In the genomic region with DNA sequence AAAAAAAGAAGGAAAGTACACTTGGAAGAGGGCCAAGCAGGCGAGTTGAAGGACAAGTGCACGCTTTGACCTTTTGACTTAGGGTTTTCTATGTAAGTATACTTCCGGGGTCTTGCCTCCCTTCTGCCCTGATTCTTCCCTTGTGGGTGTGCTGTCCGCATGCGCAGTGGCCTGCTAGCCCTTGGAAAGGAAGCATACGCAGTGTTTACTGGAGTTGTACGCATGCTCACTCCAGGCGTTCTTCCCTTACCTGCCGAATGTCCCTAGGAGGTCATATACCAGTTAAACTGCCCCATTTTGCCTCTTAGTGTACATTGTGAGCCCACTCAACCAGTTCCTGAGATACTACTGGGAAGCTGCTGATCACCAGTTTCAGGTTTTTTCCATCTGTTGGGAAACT, we compare ENCODE assay signal across 19 cellular contexts. TPM values are rescaled to one million over a fixed set of nuclear protein-coding genes. Genes with fewer than 3 reads are reported as not detected.
DNase-seq lines count a peak whose midpoint lies in the region; ATAC-seq, FAIRE-seq and TF ChIP-seq lines count a peak whose summit lies in the region.
"Had no signal": no experiment of that assay in that cellular context is flagged by ENCODE, and none has a peak within 500 bp of the region (broad histone marks: within the 10 kb centered on the region; RNA-seq: fewer than 3 reads in every experiment).

No MANE protein-coding gene starts in this region.

- no peak for TF ChIP-seq CTCF in IMR-90 (conservative IDR thresholded peaks at IDR 0.05; ENCODE audit: low read depth, low read length)
- no peak for TF ChIP-seq CTCF in H1 (IDR thresholded peaks at IDR 0.05; ENCODE audit: control extremely low read depth in 1 of 3, insufficient read depth in 1 of 3, low read depth in 1 of 3, low read length in 3 of 3)
- TF ChIP-seq CTCF in testis (IDR thresholded peaks at IDR 0.05), result no peak
- TF ChIP-seq CTCF in tibial nerve (IDR thresholded peaks at IDR 0.05), result no peak
- TF ChIP-seq CTCF in osteoblast (IDR thresholded peaks at IDR 0.05; ENCODE audit: extremely low read depth, low read depth, low read length), result no peak

- no peak overlapping the region for H3K4me2 ChIP-seq in IMR-90 (ENCODE audit: low read depth, low read length)
- H3K4me2 ChIP-seq in H1 (ENCODE audit: insufficient read depth in 1 of 2, low read depth in 2 of 2, low read length in 2 of 2), result no peak overlapping the region
- H3K4me2 ChIP-seq in osteoblast (ENCODE audit: insufficient read depth, low read length), result no peak overlapping the region

- no peak overlapping the region for H2AK9ac ChIP-seq in IMR-90 (replicated peaks; ENCODE audit: low read depth, low read length, poor library complexity)

- H3K18ac ChIP-seq in IMR-90 (ENCODE audit: low read depth, low read length), result no peak overlapping the region
- H3K18ac ChIP-seq in H1 (ENCODE audit: extremely low read depth, low read length), result no peak overlapping the region

- no peak overlapping the region for H3K4me3 ChIP-seq in IMR-90 (ENCODE audit: insufficient read depth, low read depth, low read length)
- H3K4me3 ChIP-seq in H1 (ENCODE audit: extremely low read depth in 1 of 4, insufficient read depth in 2 of 4, low read depth in 3 of 4, low read length in 4 of 4), result no peak overlapping the region
- peak overlapping the region; percentile 10 to 40 for H3K4me3 ChIP-seq in testis
- no peak overlapping the region for H3K4me3 ChIP-seq in tibial nerve
- no peak overlapping the region for H3K4me3 ChIP-seq in osteoblast (ENCODE audit: insufficient read depth, low read length)
- H3K4me3 ChIP-seq: GM23248, HAP-1 had no signal

- H3K4ac ChIP-seq in IMR-90 (ENCODE audit: low read depth, low read length) (no peak overlapping the region), H1 (replicated peaks; ENCODE audit: insufficient read length, low read depth, low read length) (no peak overlapping the region)

- no peak overlapping the region for H3K27ac ChIP-seq in IMR-90 (ENCODE audit: insufficient read depth, low read length)
- no peak overlapping the region for H3K27ac ChIP-seq in H1 (ENCODE audit: low read depth, low read length)
- no peak overlapping the region for H3K27ac ChIP-seq in testis
- H3K27ac ChIP-seq in tibial nerve, result no peak overlapping the region
- no peak overlapping the region for H3K27ac ChIP-seq in osteoblast (ENCODE audit: low read depth, low read length)
- H3K27ac ChIP-seq: GM23248 had no signal

- FAIRE-seq in H1 (lab: Jason Lieb, UNC), result no peak
- FAIRE-seq: GM12891, GM19239, H54 had no signal

- no peak overlapping the region for H2BK5ac ChIP-seq in IMR-90 (ENCODE audit: low read depth, low read length, poor library complexity, severe bottlenecking)
- no peak overlapping the region for H2BK5ac ChIP-seq in H1 (ENCODE audit: low read depth, low read length)

- no peak for TF ChIP-seq RAD21 in IMR-90 (IDR thresholded peaks at IDR 0.05; ENCODE audit: low read length)
- TF ChIP-seq RAD21 in H1 (IDR thresholded peaks at IDR 0.05 in 1 of 2, conservative IDR thresholded peaks at IDR 0.05 in 1 of 2; ENCODE audit: low read depth in 2 of 2, low read length in 2 of 2), result no peak

- no peak for TF ChIP-seq POLR2A in IMR-90 (IDR thresholded peaks at IDR 0.05; ENCODE audit: low read depth, low read length)
- TF ChIP-seq POLR2A in H1 (IDR thresholded peaks at IDR 0.05; ENCODE audit: control extremely low read depth in 1 of 2, low read depth in 2 of 2, low read length in 2 of 2), result no peak
- no peak for TF ChIP-seq POLR2A in testis (IDR thresholded peaks at IDR 0.05)
- no peak for TF ChIP-seq POLR2A in tibial nerve (IDR thresholded peaks at IDR 0.05)

- BruUV-seq in IMR-90 (replicated peaks; lab: Mats Ljungman, UMichigan), result no TSS peak

- H2BK20ac ChIP-seq in IMR-90 (ENCODE audit: low read depth, low read length) (no peak overlapping the region), H1 (ENCODE audit: low read length) (no peak overlapping the region)

- H3K23ac ChIP-seq in IMR-90 (ENCODE audit: low read depth, low read length) (no peak overlapping the region), H1 (ENCODE audit: insufficient read length) (no peak overlapping the region)

- in situ Hi-C loops in IMR-90 (cut with MboI; ENCODE audit: low sequenced_read_pairs), result no loop called here

- dilution Hi-C loops in IMR-90 (cut with HindIII; ENCODE audit: low sequenced_read_pairs, unreplicated experiment), result no loop called here

- no peak overlapping the region for H4K5ac ChIP-seq in IMR-90 (ENCODE audit: low read depth, low read length)
- H4K5ac ChIP-seq in H1 (ENCODE audit: insufficient read length, low read depth, low read length), result no peak overlapping the region

- H4K20me1 ChIP-seq in IMR-90 (ENCODE audit: insufficient read depth, low read length), result no peaks in the 10 kb centered on the region
- no peaks in the 10 kb centered on the region for H4K20me1 ChIP-seq in H1 (replicated peaks in 1 of 2; ENCODE audit: control insufficient read depth in 1 of 2, insufficient read depth in 2 of 2, low read length in 2 of 2)
- no peaks in the 10 kb centered on the region for H4K20me1 ChIP-seq in osteoblast (ENCODE audit: insufficient read depth, low read length)

- no peak overlapping the region for H2BK15ac ChIP-seq in IMR-90 (ENCODE audit: low read depth, low read length)
- H2BK15ac ChIP-seq in H1 (ENCODE audit: low read length), result no peak overlapping the region

- POLR2A ChIA-PET in IMR-90 (lab: Charles Lee; ENCODE audit: unreplicated experiment), result no interaction called here
- POLR2A ChIA-PET in H1 (lab: Charles Lee; ENCODE audit: partially characterized antibody), result no interaction called here

- H2AFZ ChIP-seq in IMR-90 (replicated peaks; ENCODE audit: low read length, poor library complexity) (peak overlapping the region; percentile 70), H1 (ENCODE audit: low read length) (peak overlapping the region; percentile 81; the same call in 1 of the 2 replicates), osteoblast (ENCODE audit: low read length) (no peak overlapping the region)

- H3K14ac ChIP-seq in IMR-90 (replicated peaks; ENCODE audit: low read depth, low read length) (no peak overlapping the region), H1 (ENCODE audit: insufficient read length) (no peak overlapping the region)

- intact Hi-C loops in IMR-90 (cut with micrococcal nuclease) (no loop called here), testis (cut with DNase I; ENCODE audit: low total_unique reads) (no loop called here)

- H2AK5ac ChIP-seq in IMR-90 (ENCODE audit: low read depth, low read length), result peak overlapping the region; percentile 15; the same call in 1 of the 2 replicates
- H2AK5ac ChIP-seq in H1 (ENCODE audit: low read depth, low read length), result no peak overlapping the region

- H3K56ac ChIP-seq in IMR-90 (ENCODE audit: extremely low read depth, insufficient read depth, low read length), result no peak overlapping the region
- no peak overlapping the region for H3K56ac ChIP-seq in H1 (replicated peaks; ENCODE audit: insufficient read length, low read depth, low read length)

- H3K4me1 ChIP-seq in IMR-90 (ENCODE audit: control insufficient read depth, insufficient read depth, low read length), result peaks cover 4% of the 10 kb centered on the region
- no peaks in the 10 kb centered on the region for H3K4me1 ChIP-seq in H1 (replicated peaks in 1 of 4; ENCODE audit: control insufficient read depth in 3 of 4, insufficient read depth in 4 of 4, low read length in 3 of 4)
- H3K4me1 ChIP-seq in testis, result peaks cover 5% of the 10 kb centered on the region
- peaks cover 0 to 12% (median 0%) of the 10 kb centered on the region in 4 donors for H3K4me1 ChIP-seq in tibial nerve
- peaks cover 6% of the 10 kb centered on the region for H3K4me1 ChIP-seq in osteoblast (ENCODE audit: insufficient read depth, low read length)
- H3K4me1 ChIP-seq: HAP-1 had no signal

- ATAC-seq in IMR-90 (ENCODE audit: low read depth), result no peak

- H2BK12ac ChIP-seq in H1 (ENCODE audit: low read depth, low read length), result no peak overlapping the region

- no peak overlapping the region for H4K8ac ChIP-seq in IMR-90 (ENCODE audit: low read depth in 2 of 2, low read length in 2 of 2)
- H4K8ac ChIP-seq in H1 (ENCODE audit: extremely low read depth, insufficient read depth, low read length), result no peak overlapping the region

- no peaks in the 10 kb centered on the region for H3K79me1 ChIP-seq in IMR-90 (ENCODE audit: low read depth in 1 of 2, low read length in 2 of 2)
- H3K79me1 ChIP-seq in H1 (ENCODE audit: low read depth, low read length), result no peaks in the 10 kb centered on the region

- H3K27me3 ChIP-seq in IMR-90 (ENCODE audit: control insufficient read depth, insufficient read depth, low read length) (0 out of 2 replicates have a peak, but pooled peaks cover 2% of the 10 kb centered on the region), H1 (replicated peaks in 1 of 4; ENCODE audit: control insufficient read depth in 3 of 4, extremely low read depth in 1 of 4, insufficient read depth in 3 of 4, low read length in 3 of 4) (no peaks in the 10 kb centered on the region), testis (no peaks in the 10 kb centered on the region), tibial nerve (no peaks in the 10 kb centered on the region), osteoblast (ENCODE audit: insufficient read depth, low read length) (no peaks in the 10 kb centered on the region)

- 93% methylated on average over 3 of the region's 9 CpGs; no CpG with 5 or more reads in 1 of the 2 experiments for WGBS in IMR-90 (ENCODE audit: extremely low coverage in 2 of 2, insufficient read length in 1 of 2), 2 experiments
- WGBS in H1 (ENCODE audit: extremely low coverage in 1 of 2, insufficient coverage in 1 of 2, insufficient read length in 1 of 2, insufficient replicate concordance in 2 of 2, low coverage in 1 of 2, low lambda C conversion rate in 2 of 2, missing lambda C conversion rate in 1 of 2), 2 experiments, result 100% methylated on average over 6 of the region's 9 CpGs; no CpG with 5 or more reads in 1 of the 2 experiments
- 59 to 68% methylated on average over 9 of the region's 9 CpGs for WGBS in testis, 2 donors
- 74 to 79% methylated on average over 9 of the region's 9 CpGs for WGBS in tibial nerve, 2 donors

- CTCF ChIA-PET in IMR-90 (lab: Yijun Ruan, JAX) (interaction anchor here (1.1 kb wide), 1 partner anchor 17 kb away, joined by 3 read pairs; no protein-coding TSS in a partner anchor), H1 (lab: Charles Lee; ENCODE audit: partially characterized antibody) (interaction anchor here (1.4 kb wide), 1 partner anchor 29 kb away, joined by 5 read pairs; no protein-coding TSS in a partner anchor)

- no peak overlapping the region for H3K9ac ChIP-seq in IMR-90 (ENCODE audit: low read depth, low read length)
- no peak overlapping the region for H3K9ac ChIP-seq in H1 (replicated peaks in 1 of 4; ENCODE audit: extremely low read depth in 1 of 4, low read depth in 3 of 4, low read length in 3 of 4)
- H3K9ac ChIP-seq: GM23248 had no signal

- no peak for TF ChIP-seq EP300 in H1 (IDR thresholded peaks at IDR 0.05; ENCODE audit: borderline replicate concordance in 1 of 2, low read depth in 2 of 2, low read length in 2 of 2)
- no peak for TF ChIP-seq EP300 in tibial nerve (IDR thresholded peaks at IDR 0.05)

- H2BK120ac ChIP-seq in IMR-90 (ENCODE audit: low read depth, low read length) (no peak overlapping the region), H1 (replicated peaks; ENCODE audit: low read depth, low read length) (no peak overlapping the region)

- DNase-seq in IMR-90 (no peak), H1 (ENCODE audit: low read depth in 1 of 2, low spot score in 2 of 2) (no peak), testis (peak; percentile 77), SKM-1 (lab: John Stamatoyannopoulos, UW; ENCODE audit: unreplicated experiment) (no peak), tibial nerve (ENCODE audit: low spot score in 2 of 2) (no peak), osteoblast (ENCODE audit: insufficient read length, low spot score, missing footprints) (no peak)
- DNase-seq: C1 segment of cervical spinal cord; Calu3; CD4-positive, alpha-beta memory T cell; COR-L47; DMS53; DMS79 treated with DMSO at 0.1 percent for 48 hours; GF-D8; GM23248; HFFc6 had no signal

- no peaks in the 10 kb centered on the region for H3K23me2 ChIP-seq in H1 (ENCODE audit: low read depth, low read length)

- H3K9me3 ChIP-seq in IMR-90 (ENCODE audit: control insufficient read depth, insufficient read depth, low read length), result no peaks in the 10 kb centered on the region
- no peaks in the 10 kb centered on the region for H3K9me3 ChIP-seq in H1 (ENCODE audit: insufficient read depth in 2 of 2, low read depth in 1 of 2, low read length in 1 of 2)
- H3K9me3 ChIP-seq in testis, result no peaks in the 10 kb centered on the region
- H3K9me3 ChIP-seq in tibial nerve, result no peaks in the 10 kb centered on the region
- H3K9me3 ChIP-seq in osteoblast (ENCODE audit: low read depth, low read length), result no peaks in the 10 kb centered on the region
- H3K9me3 ChIP-seq: HAP-1 had no signal

- H3K36me3 ChIP-seq in IMR-90 (ENCODE audit: control insufficient read depth, insufficient read depth, low read length), result no peaks in the 10 kb centered on the region
- no peaks in the 10 kb centered on the region for H3K36me3 ChIP-seq in H1 (ENCODE audit: control insufficient read depth in 2 of 4, insufficient read depth in 4 of 4, low read length in 3 of 4)
- no peaks in the 10 kb centered on the region for H3K36me3 ChIP-seq in testis (ENCODE audit: low read depth, missing control alignments)
- no peaks in the 10 kb centered on the region for H3K36me3 ChIP-seq in tibial nerve
- no peaks in the 10 kb centered on the region for H3K36me3 ChIP-seq in osteoblast (ENCODE audit: insufficient read depth, low read length)
- H3K36me3 ChIP-seq: HAP-1 had no signal

- no peak overlapping the region for H4K91ac ChIP-seq in IMR-90 (ENCODE audit: insufficient read depth, low read depth, low read length)
- no peak overlapping the region for H4K91ac ChIP-seq in H1 (replicated peaks; ENCODE audit: insufficient read length, low read length)

- H3K9me1 ChIP-seq in IMR-90 (ENCODE audit: insufficient read depth, low read length), result peaks cover 3% of the 10 kb centered on the region

- H3K79me2 ChIP-seq in H1 (ENCODE audit: control insufficient read depth in 1 of 2, insufficient read depth in 2 of 2, low read length in 2 of 2), result no peaks in the 10 kb centered on the region
- no peaks in the 10 kb centered on the region for H3K79me2 ChIP-seq in osteoblast (ENCODE audit: insufficient read depth, low read length)

RNA-seq across cellular contexts. Expression of a gene that starts 15.7 kb away (rescaled TPM):
- total RNA-seq in IMR-90 (2012; rRNA removed) (9.0 and 14.2 TPM in 2 replicates), testis (10 to 100 TPM; 72.7 to 76.2 TPM), tibial nerve (10 to 100 TPM; 17.1 to 26.7 (median 23.3) TPM), osteoblast (30.0 and 38.0 TPM in 2 replicates)
- polyA plus RNA-seq in IMR-90 (2012; rRNA removed) (3.7 and 4.5 TPM in 2 replicates), H1 (2011; rRNA removed) (2.6 and 3.6 TPM in 2 replicates), testis (ENCODE audit: insufficient read depth, low read depth, low replicate concordance) (41.6 TPM)
- 1.3 and 1.4 TPM in 2 replicates for polyA plus RNA-seq in IMR-90 (2012; cell fraction: cytosol; rRNA removed)
- polyA plus RNA-seq in IMR-90 (2012; cell fraction: nucleus; rRNA removed; ENCODE audit: low replicate concordance), result 1.9 and 10.8 TPM in 2 replicates
- 14.0 and 16.0 TPM in 2 replicates for total RNA-seq in H1 (2021; fragmentation: NEBNext Ultra II Directional; extraction: Animal tissue kit (Norgen Biotek cat#: 25700))
- polyA plus RNA-seq in H1 (2011; cell fraction: cytosol; rRNA removed), result 4.4 TPM
- 4.8 TPM for polyA plus RNA-seq in H1 (2011; cell fraction: nucleus; rRNA removed)
- 3.2 to 5.5 TPM (median 3.7 TPM) in 4 replicates for polyA plus RNA-seq in H1 (2012, experiment 1 of 2)
- 0.24 TPM for polyA plus RNA-seq in H1 (2012, experiment 2 of 2)
- polyA plus RNA-seq in H1 (2013, experiment 1 of 2), result 5.8 TPM
- 5.1 TPM for polyA plus RNA-seq in H1 (2013, experiment 2 of 2)
- polyA minus RNA-seq in H1 (2011; rRNA and poly(A)+ RNA removed), result 15.0 and 15.7 TPM in 2 replicates
- 9.9 TPM for polyA minus RNA-seq in H1 (2011; cell fraction: cytosol; rRNA and poly(A)+ RNA removed)
- polyA minus RNA-seq in H1 (2011; cell fraction: nucleus; rRNA and poly(A)+ RNA removed), result 44.7 TPM

Comparison
In these comparisons a context has a peak if more than half of its experiments do, and no peak if none do; other contexts are left out.
1. H3K4me3 ChIP-seq: peak in testis (2 of 2); none in IMR-90 (single experiment), H1 (0 of 4), tibial nerve (0 of 4) and osteoblast (single experiment).